In the genomic region with DNA sequence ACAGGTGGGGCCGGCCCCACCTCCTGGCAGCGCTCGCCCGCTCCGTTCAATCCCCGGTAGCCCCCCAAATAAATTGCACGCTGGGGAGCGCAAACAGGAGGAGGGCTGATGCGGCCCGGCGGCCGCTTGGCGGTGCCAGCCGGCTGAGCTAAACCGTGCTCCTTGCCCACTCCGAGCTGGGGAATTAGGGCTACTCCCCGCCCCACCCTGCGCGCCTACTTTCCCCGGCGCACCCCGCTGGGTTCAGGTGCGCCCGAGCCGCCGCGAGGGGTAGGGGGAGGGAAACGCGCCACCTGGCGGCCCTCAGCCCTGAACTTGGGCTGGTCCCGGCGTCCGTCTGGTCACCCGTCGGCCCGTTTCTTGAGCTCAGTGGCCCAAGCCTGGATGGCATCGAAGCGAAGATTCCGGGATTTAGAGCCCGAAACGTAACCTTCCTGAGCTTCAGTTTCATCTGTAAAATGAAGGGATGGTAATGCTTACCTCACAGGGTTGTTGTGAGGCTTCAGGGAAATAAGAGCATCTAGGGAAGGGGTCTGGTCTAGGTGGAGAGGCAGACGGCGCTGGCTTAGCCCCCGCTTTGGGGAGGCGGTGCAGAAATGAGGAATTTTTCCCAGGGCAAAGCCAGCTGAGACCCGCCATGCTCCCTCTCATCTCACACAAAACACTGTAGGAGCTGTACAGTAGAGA, we compare ENCODE assay signal across 1 cellular context.
A peak's percentile ranks its signal among the peaks of the same experiment; 100 is the strongest.
TF ChIP-seq lines count a peak whose summit lies in the region.

No MANE protein-coding gene starts in this region.

TF ChIP-seq in HepG2, 621 proteins besides CTCF, POLR2A, EP300 and RAD21 (continued from another document and continues in another):
- TF ChIP-seq, protein P1, sequence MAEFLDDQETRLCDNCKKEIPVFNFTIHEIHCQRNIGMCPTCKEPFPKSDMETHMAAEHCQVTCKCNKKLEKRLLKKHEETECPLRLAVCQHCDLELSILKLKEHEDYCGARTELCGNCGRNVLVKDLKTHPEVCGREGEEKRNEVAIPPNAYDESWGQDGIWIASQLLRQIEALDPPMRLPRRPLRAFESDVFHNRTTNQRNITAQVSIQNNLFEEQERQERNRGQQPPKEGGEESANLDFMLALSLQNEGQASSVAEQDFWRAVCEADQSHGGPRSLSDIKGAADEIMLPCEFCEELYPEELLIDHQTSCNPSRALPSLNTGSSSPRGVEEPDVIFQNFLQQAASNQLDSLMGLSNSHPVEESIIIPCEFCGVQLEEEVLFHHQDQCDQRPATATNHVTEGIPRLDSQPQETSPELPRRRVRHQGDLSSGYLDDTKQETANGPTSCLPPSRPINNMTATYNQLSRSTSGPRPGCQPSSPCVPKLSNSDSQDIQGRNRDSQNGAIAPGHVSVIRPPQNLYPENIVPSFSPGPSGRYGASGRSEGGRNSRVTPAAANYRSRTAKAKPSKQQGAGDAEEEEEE (CRISPR knock-in tag; IDR thresholded peaks at IDR 0.05; ENCODE audit: borderline replicate concordance): no peak
- TF ChIP-seq BRCA1 (CRISPR knock-in tag; IDR thresholded peaks at IDR 0.05): no peak
- peak; percentile 73; the same call in 1 of the 2 replicates for TF ChIP-seq ZFP90 (CRISPR knock-in tag; IDR thresholded peaks at IDR 0.05; ENCODE audit: borderline replicate concordance)
- TF ChIP-seq, protein P2, sequence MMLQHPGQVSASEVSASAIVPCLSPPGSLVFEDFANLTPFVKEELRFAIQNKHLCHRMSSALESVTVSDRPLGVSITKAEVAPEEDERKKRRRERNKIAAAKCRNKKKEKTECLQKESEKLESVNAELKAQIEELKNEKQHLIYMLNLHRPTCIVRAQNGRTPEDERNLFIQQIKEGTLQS (CRISPR knock-in tag; IDR thresholded peaks at IDR 0.05): no peak
- no peak for TF ChIP-seq ELF4 (CRISPR knock-in tag; IDR thresholded peaks at IDR 0.05; ENCODE audit: borderline replicate concordance)
- TF ChIP-seq ZC3H13 (CRISPR knock-in tag; IDR thresholded peaks at IDR 0.05): no peak
- no peak; the same call in 1 of the 2 replicates for TF ChIP-seq ZNF256 (CRISPR knock-in tag; conservative IDR thresholded peaks at IDR 0.05)
- TF ChIP-seq SP140L (CRISPR knock-in tag; IDR thresholded peaks at IDR 0.05; ENCODE audit: borderline replicate concordance): no peak
- no peak; the same call in 1 of the 2 replicates for TF ChIP-seq SP4 (CRISPR knock-in tag; IDR thresholded peaks at IDR 0.05)
- TF ChIP-seq ZNF331 (CRISPR knock-in tag; IDR thresholded peaks at IDR 0.05): no peak
- TF ChIP-seq ZFX (CRISPR knock-in tag; IDR thresholded peaks at IDR 0.05; ENCODE audit: low read depth): no peak
- TF ChIP-seq, protein P3, sequence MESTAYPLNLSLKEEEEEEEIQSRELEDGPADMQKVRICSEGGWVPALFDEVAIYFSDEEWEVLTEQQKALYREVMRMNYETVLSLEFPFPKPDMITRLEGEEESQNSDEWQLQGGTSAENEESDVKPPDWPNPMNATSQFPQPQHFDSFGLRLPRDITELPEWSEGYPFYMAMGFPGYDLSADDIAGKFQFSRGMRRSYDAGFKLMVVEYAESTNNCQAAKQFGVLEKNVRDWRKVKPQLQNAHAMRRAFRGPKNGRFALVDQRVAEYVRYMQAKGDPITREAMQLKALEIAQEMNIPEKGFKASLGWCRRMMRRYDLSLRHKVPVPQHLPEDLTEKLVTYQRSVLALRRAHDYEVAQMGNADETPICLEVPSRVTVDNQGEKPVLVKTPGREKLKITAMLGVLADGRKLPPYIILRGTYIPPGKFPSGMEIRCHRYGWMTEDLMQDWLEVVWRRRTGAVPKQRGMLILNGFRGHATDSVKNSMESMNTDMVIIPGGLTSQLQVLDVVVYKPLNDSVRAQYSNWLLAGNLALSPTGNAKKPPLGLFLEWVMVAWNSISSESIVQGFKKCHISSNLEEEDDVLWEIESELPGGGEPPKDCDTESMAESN (CRISPR knock-in tag; conservative IDR thresholded peaks at IDR 0.05): 0 out of 2 replicates have a peak, but pooled peaks have one; percentile 45
- TF ChIP-seq ZFYVE20 (CRISPR knock-in tag; IDR thresholded peaks at IDR 0.05; ENCODE audit: borderline replicate concordance, low read depth): no peak
- peak; percentile 94 for TF ChIP-seq ZNF777 (CRISPR knock-in tag; IDR thresholded peaks at IDR 0.05)
- no peak for TF ChIP-seq ZFP36L1 (CRISPR knock-in tag; IDR thresholded peaks at IDR 0.05)
- TF ChIP-seq, protein P4, sequence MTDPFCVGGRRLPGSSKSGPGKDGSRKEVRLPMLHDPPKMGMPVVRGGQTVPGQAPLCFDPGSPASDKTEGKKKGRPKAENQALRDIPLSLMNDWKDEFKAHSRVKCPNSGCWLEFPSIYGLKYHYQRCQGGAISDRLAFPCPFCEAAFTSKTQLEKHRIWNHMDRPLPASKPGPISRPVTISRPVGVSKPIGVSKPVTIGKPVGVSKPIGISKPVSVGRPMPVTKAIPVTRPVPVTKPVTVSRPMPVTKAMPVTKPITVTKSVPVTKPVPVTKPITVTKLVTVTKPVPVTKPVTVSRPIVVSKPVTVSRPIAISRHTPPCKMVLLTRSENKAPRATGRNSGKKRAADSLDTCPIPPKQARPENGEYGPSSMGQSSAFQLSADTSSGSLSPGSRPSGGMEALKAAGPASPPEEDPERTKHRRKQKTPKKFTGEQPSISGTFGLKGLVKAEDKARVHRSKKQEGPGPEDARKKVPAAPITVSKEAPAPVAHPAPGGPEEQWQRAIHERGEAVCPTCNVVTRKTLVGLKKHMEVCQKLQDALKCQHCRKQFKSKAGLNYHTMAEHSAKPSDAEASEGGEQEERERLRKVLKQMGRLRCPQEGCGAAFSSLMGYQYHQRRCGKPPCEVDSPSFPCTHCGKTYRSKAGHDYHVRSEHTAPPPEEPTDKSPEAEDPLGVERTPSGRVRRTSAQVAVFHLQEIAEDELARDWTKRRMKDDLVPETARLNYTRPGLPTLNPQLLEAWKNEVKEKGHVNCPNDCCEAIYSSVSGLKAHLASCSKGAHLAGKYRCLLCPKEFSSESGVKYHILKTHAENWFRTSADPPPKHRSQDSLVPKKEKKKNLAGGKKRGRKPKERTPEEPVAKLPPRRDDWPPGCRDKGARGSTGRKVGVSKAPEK (CRISPR knock-in tag; IDR thresholded peaks at IDR 0.05; ENCODE audit: borderline replicate concordance): no peak
- TF ChIP-seq ZNF12 (CRISPR knock-in tag; IDR thresholded peaks at IDR 0.05): no peak
- no peak for TF ChIP-seq NPAS2 (CRISPR knock-in tag; IDR thresholded peaks at IDR 0.05; ENCODE audit: borderline replicate concordance)
- no peak for TF ChIP-seq NR2F2 (IDR thresholded peaks at IDR 0.05; ENCODE audit: borderline replicate concordance, low read depth)
- no peak for TF ChIP-seq PAF1 (CRISPR knock-in tag; IDR thresholded peaks at IDR 0.05)
- TF ChIP-seq ZNF781 (CRISPR knock-in tag; IDR thresholded peaks at IDR 0.05; ENCODE audit: borderline replicate concordance, not compliant biosample characterization): no peak
- TF ChIP-seq SRSF1 (optimal IDR thresholded peaks at IDR 0.05; ENCODE audit: low read depth, low read length): no peak
- TF ChIP-seq, protein P5, sequence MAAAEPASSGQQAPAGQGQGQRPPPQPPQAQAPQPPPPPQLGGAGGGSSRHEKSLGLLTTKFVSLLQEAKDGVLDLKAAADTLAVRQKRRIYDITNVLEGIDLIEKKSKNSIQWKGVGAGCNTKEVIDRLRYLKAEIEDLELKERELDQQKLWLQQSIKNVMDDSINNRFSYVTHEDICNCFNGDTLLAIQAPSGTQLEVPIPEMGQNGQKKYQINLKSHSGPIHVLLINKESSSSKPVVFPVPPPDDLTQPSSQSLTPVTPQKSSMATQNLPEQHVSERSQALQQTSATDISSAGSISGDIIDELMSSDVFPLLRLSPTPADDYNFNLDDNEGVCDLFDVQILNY (CRISPR knock-in tag; conservative IDR thresholded peaks at IDR 0.05): no peak
- TF ChIP-seq, protein P6, sequence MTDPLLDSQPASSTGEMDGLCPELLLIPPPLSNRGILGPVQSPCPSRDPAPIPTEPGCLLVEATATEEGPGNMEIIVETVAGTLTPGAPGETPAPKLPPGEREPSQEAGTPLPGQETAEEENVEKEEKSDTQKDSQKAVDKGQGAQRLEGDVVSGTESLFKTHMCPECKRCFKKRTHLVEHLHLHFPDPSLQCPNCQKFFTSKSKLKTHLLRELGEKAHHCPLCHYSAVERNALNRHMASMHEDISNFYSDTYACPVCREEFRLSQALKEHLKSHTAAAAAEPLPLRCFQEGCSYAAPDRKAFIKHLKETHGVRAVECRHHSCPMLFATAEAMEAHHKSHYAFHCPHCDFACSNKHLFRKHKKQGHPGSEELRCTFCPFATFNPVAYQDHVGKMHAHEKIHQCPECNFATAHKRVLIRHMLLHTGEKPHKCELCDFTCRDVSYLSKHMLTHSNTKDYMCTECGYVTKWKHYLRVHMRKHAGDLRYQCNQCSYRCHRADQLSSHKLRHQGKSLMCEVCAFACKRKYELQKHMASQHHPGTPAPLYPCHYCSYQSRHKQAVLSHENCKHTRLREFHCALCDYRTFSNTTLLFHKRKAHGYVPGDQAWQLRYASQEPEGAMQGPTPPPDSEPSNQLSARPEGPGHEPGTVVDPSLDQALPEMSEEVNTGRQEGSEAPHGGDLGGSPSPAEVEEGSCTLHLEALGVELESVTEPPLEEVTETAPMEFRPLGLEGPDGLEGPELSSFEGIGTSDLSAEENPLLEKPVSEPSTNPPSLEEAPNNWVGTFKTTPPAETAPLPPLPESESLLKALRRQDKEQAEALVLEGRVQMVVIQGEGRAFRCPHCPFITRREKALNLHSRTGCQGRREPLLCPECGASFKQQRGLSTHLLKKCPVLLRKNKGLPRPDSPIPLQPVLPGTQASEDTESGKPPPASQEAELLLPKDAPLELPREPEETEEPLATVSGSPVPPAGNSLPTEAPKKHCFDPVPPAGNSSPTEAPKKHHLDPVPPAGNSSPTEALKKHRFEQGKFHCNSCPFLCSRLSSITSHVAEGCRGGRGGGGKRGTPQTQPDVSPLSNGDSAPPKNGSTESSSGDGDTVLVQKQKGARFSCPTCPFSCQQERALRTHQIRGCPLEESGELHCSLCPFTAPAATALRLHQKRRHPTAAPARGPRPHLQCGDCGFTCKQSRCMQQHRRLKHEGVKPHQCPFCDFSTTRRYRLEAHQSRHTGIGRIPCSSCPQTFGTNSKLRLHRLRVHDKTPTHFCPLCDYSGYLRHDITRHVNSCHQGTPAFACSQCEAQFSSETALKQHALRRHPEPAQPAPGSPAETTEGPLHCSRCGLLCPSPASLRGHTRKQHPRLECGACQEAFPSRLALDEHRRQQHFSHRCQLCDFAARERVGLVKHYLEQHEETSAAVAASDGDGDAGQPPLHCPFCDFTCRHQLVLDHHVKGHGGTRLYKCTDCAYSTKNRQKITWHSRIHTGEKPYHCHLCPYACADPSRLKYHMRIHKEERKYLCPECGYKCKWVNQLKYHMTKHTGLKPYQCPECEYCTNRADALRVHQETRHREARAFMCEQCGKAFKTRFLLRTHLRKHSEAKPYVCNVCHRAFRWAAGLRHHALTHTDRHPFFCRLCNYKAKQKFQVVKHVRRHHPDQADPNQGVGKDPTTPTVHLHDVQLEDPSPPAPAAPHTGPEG (CRISPR knock-in tag; IDR thresholded peaks at IDR 0.05): peak; percentile 63; the same call in 1 of the 2 replicates
- peak; percentile 62 for TF ChIP-seq TBX2 (CRISPR knock-in tag; IDR thresholded peaks at IDR 0.05; ENCODE audit: borderline replicate concordance)
- TF ChIP-seq, protein P7, sequence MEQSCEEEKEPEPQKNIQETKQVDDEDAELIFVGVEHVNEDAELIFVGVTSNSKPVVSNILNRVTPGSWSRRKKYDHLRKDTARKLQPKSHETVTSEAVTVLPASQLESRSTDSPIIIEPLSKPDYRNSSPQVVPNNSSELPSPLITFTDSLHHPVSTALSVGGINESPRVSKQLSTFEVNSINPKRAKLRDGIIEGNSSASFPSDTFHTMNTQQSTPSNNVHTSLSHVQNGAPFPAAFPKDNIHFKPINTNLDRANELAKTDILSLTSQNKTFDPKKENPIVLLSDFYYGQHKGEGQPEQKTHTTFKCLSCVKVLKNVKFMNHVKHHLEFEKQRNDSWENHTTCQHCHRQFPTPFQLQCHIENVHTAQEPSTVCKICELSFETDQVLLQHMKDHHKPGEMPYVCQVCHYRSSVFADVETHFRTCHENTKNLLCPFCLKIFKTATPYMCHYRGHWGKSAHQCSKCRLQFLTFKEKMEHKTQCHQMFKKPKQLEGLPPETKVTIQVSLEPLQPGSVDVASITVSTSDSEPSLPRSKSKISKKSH (CRISPR knock-in tag; IDR thresholded peaks at IDR 0.05; ENCODE audit: borderline replicate concordance): no peak
- TF ChIP-seq, protein P8, sequence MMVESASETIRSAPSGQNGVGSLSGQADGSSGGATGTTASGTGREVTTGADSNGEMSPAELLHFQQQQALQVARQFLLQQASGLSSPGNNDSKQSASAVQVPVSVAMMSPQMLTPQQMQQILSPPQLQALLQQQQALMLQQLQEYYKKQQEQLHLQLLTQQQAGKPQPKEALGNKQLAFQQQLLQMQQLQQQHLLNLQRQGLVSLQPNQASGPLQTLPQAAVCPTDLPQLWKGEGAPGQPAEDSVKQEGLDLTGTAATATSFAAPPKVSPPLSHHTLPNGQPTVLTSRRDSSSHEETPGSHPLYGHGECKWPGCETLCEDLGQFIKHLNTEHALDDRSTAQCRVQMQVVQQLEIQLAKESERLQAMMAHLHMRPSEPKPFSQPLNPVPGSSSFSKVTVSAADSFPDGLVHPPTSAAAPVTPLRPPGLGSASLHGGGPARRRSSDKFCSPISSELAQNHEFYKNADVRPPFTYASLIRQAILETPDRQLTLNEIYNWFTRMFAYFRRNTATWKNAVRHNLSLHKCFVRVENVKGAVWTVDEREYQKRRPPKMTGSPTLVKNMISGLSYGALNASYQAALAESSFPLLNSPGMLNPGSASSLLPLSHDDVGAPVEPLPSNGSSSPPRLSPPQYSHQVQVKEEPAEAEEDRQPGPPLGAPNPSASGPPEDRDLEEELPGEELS (CRISPR knock-in tag; IDR thresholded peaks at IDR 0.05): no peak
- no peak for TF ChIP-seq JUN (CRISPR knock-in tag; IDR thresholded peaks at IDR 0.05)
- TF ChIP-seq, protein P9, sequence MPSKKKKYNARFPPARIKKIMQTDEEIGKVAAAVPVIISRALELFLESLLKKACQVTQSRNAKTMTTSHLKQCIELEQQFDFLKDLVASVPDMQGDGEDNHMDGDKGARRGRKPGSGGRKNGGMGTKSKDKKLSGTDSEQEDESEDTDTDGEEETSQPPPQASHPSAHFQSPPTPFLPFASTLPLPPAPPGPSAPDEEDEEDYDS (CRISPR knock-in tag; IDR thresholded peaks at IDR 0.05): 0 out of 2 replicates have a peak, but pooled peaks have one; percentile 7
- 0 out of 2 replicates have a peak, but pooled peaks have one; percentile 50 for TF ChIP-seq ZFP37 (CRISPR knock-in tag; IDR thresholded peaks at IDR 0.05; ENCODE audit: borderline replicate concordance)
- TF ChIP-seq, protein P10, sequence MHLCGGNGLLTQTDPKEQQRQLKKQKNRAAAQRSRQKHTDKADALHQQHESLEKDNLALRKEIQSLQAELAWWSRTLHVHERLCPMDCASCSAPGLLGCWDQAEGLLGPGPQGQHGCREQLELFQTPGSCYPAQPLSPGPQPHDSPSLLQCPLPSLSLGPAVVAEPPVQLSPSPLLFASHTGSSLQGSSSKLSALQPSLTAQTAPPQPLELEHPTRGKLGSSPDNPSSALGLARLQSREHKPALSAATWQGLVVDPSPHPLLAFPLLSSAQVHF (CRISPR knock-in tag; IDR thresholded peaks at IDR 0.05): no peak
- TF ChIP-seq NFKBIZ (CRISPR knock-in tag; IDR thresholded peaks at IDR 0.05): no peak
- TF ChIP-seq KLF15 (CRISPR knock-in tag; IDR thresholded peaks at IDR 0.05; ENCODE audit: borderline replicate concordance): 0 out of 2 replicates have a peak, but pooled peaks have one; percentile 40
